Comparison of ENCODE assay signal across 20 cellular contexts in genomic region chr16:87326151-87326571, GRCh38. TPM values are rescaled to one million over a fixed set of nuclear protein-coding genes. Genes with fewer than 3 reads are reported as not detected.
DNase-seq lines count a peak whose midpoint lies in the region; ATAC-seq, FAIRE-seq and TF ChIP-seq lines count a peak whose summit lies in the region.
"Had no signal": no experiment of that assay in that cellular context is flagged by ENCODE, and none has a peak within 500 bp of the region (broad histone marks: within the 10 kb centered on the region; RNA-seq: fewer than 3 reads in every experiment).

No MANE protein-coding gene starts in this region.

- peaks cover 7% of the 10 kb centered on the region for H3K36me3 Mint-ChIP-seq in brain
- H3K36me3 Mint-ChIP-seq: type B pancreatic cell had no signal

- TF ChIP-seq RAD21 in HepG2 (CRISPR knock-in tag; IDR thresholded peaks at IDR 0.05), result no peak

- H3K9me3 ChIP-seq in HepG2 (ENCODE audit: low read length), result no peaks in the 10 kb centered on the region
- H3K9me3 ChIP-seq: SJCRH30 had no signal

- H2AFZ ChIP-seq in HepG2 (ENCODE audit: low read length), result no peak overlapping the region

- ATAC-seq in Right ventricle myocardium superior (ENCODE audit: poor library complexity), result no peak
- ATAC-seq in HepG2, result no peak
- ATAC-seq: K562 had no signal

- peak overlapping the region in 3 of 5 experiments; percentile 55 to 79 (median 76) for H3K27ac Mint-ChIP-seq in brain
- H3K27ac Mint-ChIP-seq: activated T-helper 2 cell treated with anti-CD3 and anti-CD28 coated beads, Interferon-gamma antibody, Interleukin-2, Interleukin-4, amounts not matched to agents 10 μg/mL and 5 μg/mL and 100 μg/mL, durations not matched to agents 14 hours and 24 hours and 36 hours; type B pancreatic cell had no signal

- TF ChIP-seq EP300 in HepG2 (IDR thresholded peaks at IDR 0.05; ENCODE audit: low read depth in 2 of 2, low read length in 2 of 2) (no peak), HepG2 (CRISPR knock-in tag; IDR thresholded peaks at IDR 0.05; ENCODE audit: borderline replicate concordance) (no peak)

- H3K4me3 Mint-ChIP-seq in brain, result peak overlapping the region in 1 of 5 experiments; percentile 57
- H3K4me3 Mint-ChIP-seq: CD4-positive, alpha-beta memory T cell; type B pancreatic cell had no signal

- H4K20me1 ChIP-seq in HepG2 (ENCODE audit: insufficient read depth, low read length), result peaks cover 72% of the 10 kb centered on the region

- peaks cover 11% of the 10 kb centered on the region for H3K79me2 ChIP-seq in HepG2 (ENCODE audit: insufficient read depth, low read length)

- 93% methylated on average over 10 of the region's 11 CpGs for WGBS in HepG2 (ENCODE audit: low lambda C conversion rate)

- no peak overlapping the region for H3K27ac ChIP-seq in HepG2 (ENCODE audit: extremely low read length, insufficient read depth, low read length)
- H3K27ac ChIP-seq: cardiac muscle cell, SJCRH30 had no signal

- DNase-seq in Right ventricle myocardium superior, result peak; percentile 33
- DNase-seq in cardiac septum (ENCODE audit: low spot score), result no peak
- no peak for DNase-seq in HepG2 (ENCODE audit: low spot score)
- DNase-seq in superior temporal gyrus (ENCODE audit: extremely low spot score), result peak; percentile 72
- no peak for DNase-seq in GM10266 (ENCODE audit: extremely low spot score)
- no peak for DNase-seq in DMS79 (lab: John Stamatoyannopoulos, UW)
- DNase-seq in NCI-H82 treated with DMSO at 0.1 percent for 48 hours (lab: John Stamatoyannopoulos, UW; ENCODE audit: unreplicated experiment), result no peak
- DNase-seq: CD4-positive, alpha-beta memory T cell; DND-41; effector memory CD4-positive, alpha-beta T cell; NCI-H2029 treated with DMSO at 0.1 percent for 48 hours; NCI-H510A treated with DMSO at 0.1 percent for 48 hours; SJCRH30 had no signal

- H3K4me1 ChIP-seq in HepG2 (ENCODE audit: insufficient read depth, low read length), result no peaks in the 10 kb centered on the region
- H3K4me1 ChIP-seq: SJCRH30 had no signal

- BruUV-seq in HepG2 (replicated peaks; lab: Mats Ljungman, UMichigan), result no TSS peak

- no peak for TF ChIP-seq POLR2A in HepG2 (IDR thresholded peaks at IDR 0.05; ENCODE audit: insufficient read depth in 1 of 2, low read depth in 2 of 2, low read length in 2 of 2)

- FAIRE-seq in HepG2 (lab: Jason Lieb, UNC), result no peak
- FAIRE-seq: GM18507, H54, K562 had no signal

- no peaks in the 10 kb centered on the region for H3K27me3 ChIP-seq in HepG2 (ENCODE audit: control insufficient read depth in 1 of 2, insufficient read depth in 2 of 2, low read length in 2 of 2)
- H3K27me3 ChIP-seq: cardiac muscle cell, SJCRH30 had no signal

- CTCF ChIA-PET in HepG2 (lab: Yijun Ruan, JAX; ENCODE audit: low intra/inter-chr PET ratio, low total read pairs), result no interaction called here

- intact Hi-C loops in Right ventricle myocardium superior (cut with DNase I) (loop anchor here (5.0 kb wide), 1 partner anchor 56 kb away; the partner anchor contains the start of gene FBXO31), cardiac septum (cut with DNase I) (loop anchor here (10.0 kb wide), 1 partner anchor 249 kb away; no protein-coding TSS in a partner anchor), HepG2 (cut with micrococcal nuclease; ENCODE audit: unreplicated experiment) (no loop called here)

- no peak overlapping the region for H3K4me2 ChIP-seq in HepG2 (ENCODE audit: low read depth, low read length)

- peaks cover 43 to 66% of the 10 kb centered on the region in 2 experiments for H3K36me3 ChIP-seq in HepG2 (replicated peaks in 1 of 2; ENCODE audit: control insufficient read depth in 1 of 2, insufficient read depth in 2 of 2, low read length in 2 of 2)
- H3K36me3 ChIP-seq: cardiac muscle cell, SJCRH30 had no signal

- no peak overlapping the region for H3K4me3 ChIP-seq in HepG2 (replicated peaks in 1 of 3; ENCODE audit: insufficient read depth in 1 of 3, low read depth in 2 of 3, low read length in 3 of 3)
- H3K4me3 ChIP-seq: cardiac muscle cell, K562, SJCRH30 had no signal

- POLR2A ChIA-PET in HepG2 (lab: Yijun Ruan, JAX), result interaction anchor here (1.0 to 2.5 kb wide), 2 partner anchors 9 to 58 kb away, joined by 5 to 13 read pairs; partner anchors contain the start of genes C16orf95 and FBXO31

- no peaks in the 10 kb centered on the region for H3K27me3 Mint-ChIP-seq in brain
- H3K27me3 Mint-ChIP-seq: CD4-positive, alpha-beta memory T cell; type B pancreatic cell had no signal

- H3K9me3 Mint-ChIP-seq in brain, result no peaks in the 10 kb centered on the region
- H3K9me3 Mint-ChIP-seq: activated T-helper 2 cell treated with anti-CD3 and anti-CD28 coated beads, Interferon-gamma antibody, Interleukin-2, Interleukin-4, amounts not matched to agents 10 μg/mL and 5 μg/mL and 100 μg/mL, durations not matched to agents 14 hours and 24 hours and 36 hours; CD4-positive, alpha-beta memory T cell; type B pancreatic cell had no signal

- no peak for TF ChIP-seq CTCF in brain (conservative IDR thresholded peaks at IDR 0.05)
- no peak for TF ChIP-seq CTCF in HepG2 (CRISPR knock-in tag; IDR thresholded peaks at IDR 0.05)
- no peak for TF ChIP-seq CTCF in GM10266 (IDR thresholded peaks at IDR 0.05; ENCODE audit: control insufficient read depth, insufficient read depth, low read depth, missing control alignments)

- H3K9ac ChIP-seq in HepG2 (ENCODE audit: insufficient read depth, low read depth, low read length), result no peak overlapping the region

- H3K4me1 Mint-ChIP-seq in brain, result peaks cover 4% of the 10 kb centered on the region

- in situ Hi-C loops in HepG2 (cut with HindIII; ENCODE audit: extremely low pct_ligation_motif_present, low pct_unique_long_range_greater_than_20kb), result no loop called here

TF ChIP-seq in HepG2, 621 proteins besides CTCF, POLR2A, EP300 and RAD21 (continues in another document):
- TF ChIP-seq AKAP8 (CRISPR knock-in tag; IDR thresholded peaks at IDR 0.05), result 0 out of 2 replicates have a peak, but pooled peaks have one; percentile 36
- TF ChIP-seq SNAPC2 (CRISPR knock-in tag; IDR thresholded peaks at IDR 0.05), result no peak

RNA-seq across cellular contexts. Expression of gene C16orf95, which starts 9.0 kb away (rescaled TPM):
- total RNA-seq in Right ventricle myocardium superior (2.1 TPM), cardiac septum (3.2 TPM), HepG2 (2016; rRNA removed; fragmentation: Illumina TruSeq; extraction: Trizol) (7.2 and 8.6 TPM in 2 replicates)
- polyA plus RNA-seq in brain (ENCODE audit: insufficient read depth, low read depth, low replicate concordance) (5.0 TPM), HepG2 (2011; rRNA removed) (2.0 and 2.8 TPM in 2 replicates)
- 20.8 and 21.6 TPM in 2 replicates for total RNA-seq in HepG2 (2016; cell fraction: cytosol; rRNA removed; fragmentation: Illumina TruSeq; extraction: Trizol; ENCODE audit: low read depth)
- total RNA-seq in HepG2 (2016; cell fraction: insoluble cytoplasmic fraction; rRNA removed; fragmentation: Illumina TruSeq; extraction: Trizol), result 6.9 and 8.1 TPM in 2 replicates
- 15.4 and 16.2 TPM in 2 replicates for total RNA-seq in HepG2 (2016; cell fraction: membrane; rRNA removed; fragmentation: Illumina TruSeq; extraction: Trizol)
- total RNA-seq in HepG2 (2016; cell fraction: nucleus; rRNA removed; fragmentation: Illumina TruSeq; extraction: Trizol), result 6.3 TPM in 2 replicates
- 1.3 and 3.1 TPM in 2 replicates for polyA plus RNA-seq in HepG2 (2011; cell fraction: cytosol; rRNA removed)
- 4.1 and 5.0 TPM in 2 replicates for polyA plus RNA-seq in HepG2 (2011; cell fraction: nucleus; rRNA removed)
- polyA plus RNA-seq in HepG2 (2012), result 3.8 and 4.5 TPM in 2 replicates
- 14.5 and 18.3 TPM in 2 replicates for polyA plus RNA-seq in HepG2 (2016; cell fraction: cytosol; fragmentation: Illumina TruSeq; extraction: Trizol; ENCODE audit: low read depth)
- 6.1 and 7.7 TPM in 2 replicates for polyA plus RNA-seq in HepG2 (2016; cell fraction: insoluble cytoplasmic fraction; fragmentation: Illumina TruSeq; extraction: Trizol; ENCODE audit: low read depth)
- polyA plus RNA-seq in HepG2 (2016; cell fraction: membrane; fragmentation: Illumina TruSeq; extraction: Trizol; ENCODE audit: low read depth), result 13.5 and 16.8 TPM in 2 replicates
- 7.1 and 7.6 TPM in 2 replicates for polyA plus RNA-seq in HepG2 (2016; cell fraction: nucleus; fragmentation: Illumina TruSeq; extraction: Trizol; ENCODE audit: insufficient read depth, low read depth)
- 2.1 and 2.6 TPM in 2 replicates for polyA minus RNA-seq in HepG2 (2011; rRNA and poly(A)+ RNA removed; ENCODE audit: low replicate concordance)
- 0.79 and 1.4 TPM in 2 replicates for polyA minus RNA-seq in HepG2 (2011; cell fraction: cytosol; rRNA and poly(A)+ RNA removed)
- polyA minus RNA-seq in HepG2 (2011; cell fraction: nucleus; rRNA and poly(A)+ RNA removed), result 3.7 and 5.0 TPM in 2 replicates

RNA-seq across cellular contexts. Expression of gene FBXO31, which starts 57.4 kb away (rescaled TPM):
- 78.9 TPM for total RNA-seq in Right ventricle myocardium superior
- 73.9 TPM for total RNA-seq in cardiac septum
- polyA plus RNA-seq in brain (ENCODE audit: insufficient read depth, low read depth, low replicate concordance), result 33.4 TPM
- total RNA-seq in HepG2 (2016; rRNA removed; fragmentation: Illumina TruSeq; extraction: Trizol), result 81.3 and 92.4 TPM in 2 replicates
- total RNA-seq in HepG2 (2016; cell fraction: cytosol; rRNA removed; fragmentation: Illumina TruSeq; extraction: Trizol; ENCODE audit: low read depth), result 18.3 and 22.9 TPM in 2 replicates
- total RNA-seq in HepG2 (2016; cell fraction: insoluble cytoplasmic fraction; rRNA removed; fragmentation: Illumina TruSeq; extraction: Trizol), result 64.5 and 91.5 TPM in 2 replicates
- total RNA-seq in HepG2 (2016; cell fraction: membrane; rRNA removed; fragmentation: Illumina TruSeq; extraction: Trizol), result 33.7 and 38.0 TPM in 2 replicates
- total RNA-seq in HepG2 (2016; cell fraction: nucleus; rRNA removed; fragmentation: Illumina TruSeq; extraction: Trizol), result 94.4 and 107 TPM in 2 replicates
- polyA plus RNA-seq in HepG2 (2011; rRNA removed), result 101 and 118 TPM in 2 replicates
- 51.6 and 63.1 TPM in 2 replicates for polyA plus RNA-seq in HepG2 (2011; cell fraction: cytosol; rRNA removed)
- 393 and 579 TPM in 2 replicates for polyA plus RNA-seq in HepG2 (2011; cell fraction: nucleus; rRNA removed)
- 75.5 and 101 TPM in 2 replicates for polyA plus RNA-seq in HepG2 (2012)
- 6.1 and 6.4 TPM in 2 replicates for polyA plus RNA-seq in HepG2 (2016; cell fraction: cytosol; fragmentation: Illumina TruSeq; extraction: Trizol; ENCODE audit: low read depth)
- polyA plus RNA-seq in HepG2 (2016; cell fraction: insoluble cytoplasmic fraction; fragmentation: Illumina TruSeq; extraction: Trizol; ENCODE audit: low read depth), result 57.9 and 71.3 TPM in 2 replicates
- polyA plus RNA-seq in HepG2 (2016; cell fraction: membrane; fragmentation: Illumina TruSeq; extraction: Trizol; ENCODE audit: low read depth), result 18.2 and 18.3 TPM in 2 replicates
- polyA plus RNA-seq in HepG2 (2016; cell fraction: nucleus; fragmentation: Illumina TruSeq; extraction: Trizol; ENCODE audit: insufficient read depth, low read depth), result 256 and 269 TPM in 2 replicates
- 29.6 and 164 TPM in 2 replicates for polyA minus RNA-seq in HepG2 (2011; rRNA and poly(A)+ RNA removed; ENCODE audit: low replicate concordance)
- 53.4 and 63.9 TPM in 2 replicates for polyA minus RNA-seq in HepG2 (2011; cell fraction: cytosol; rRNA and poly(A)+ RNA removed)
- 202 and 208 TPM in 2 replicates for polyA minus RNA-seq in HepG2 (2011; cell fraction: nucleus; rRNA and poly(A)+ RNA removed)

Comparison
In these comparisons a context has a peak if more than half of its experiments do, and no peak if none do; other contexts are left out.
1. DNase-seq: peak in Right ventricle myocardium superior (single experiment) and superior temporal gyrus (single experiment); none in cardiac septum (single experiment), HepG2 (single experiment), GM10266 (single experiment), DMS79 (single experiment) and NCI-H82 treated with DMSO at 0.1 percent for 48 hours (single experiment).